Comparison of ENCODE assay signal across 11 cellular contexts in genomic region chr17:35438433-35438832, GRCh38. TPM values are rescaled to one million over a fixed set of nuclear protein-coding genes. Genes with fewer than 3 reads are reported as not detected.
"Had no signal": no experiment of that assay in that cellular context is flagged by ENCODE, and none has a peak within 500 bp of the region (broad histone marks: within the 10 kb centered on the region; RNA-seq: fewer than 3 reads in every experiment).

No MANE protein-coding gene starts in this region.

- H3K4me2 ChIP-seq: GM23338, KMS-11 had no signal

- H3K4me3 ChIP-seq: GM23338 had no signal

- H3K9ac ChIP-seq: KMS-11 had no signal

- H2AFZ ChIP-seq: GM23338 had no signal

- H3K27ac ChIP-seq: KMS-11 had no signal

- ATAC-seq: GM23338 had no signal

- DNase-seq: H9, HCEC 1CT, HFFc6, Karpas-422, KBM-7 had no signal

- FAIRE-seq: H1, H54, HTR-8/SVneo had no signal

RNA-seq across cellular contexts. Expression of gene SLFN12, which starts 6.1 kb away (rescaled TPM):
- total RNA-seq: HT-29 had no signal

RNA-seq across cellular contexts. Expression of gene SLFN13, which starts 10.1 kb away (rescaled TPM):
- total RNA-seq: HT-29 had no signal
